In genomic region chr12:93176166-93176565, GRCh38 we compare ENCODE assay signal across 11 cellular contexts.
A peak's percentile ranks its signal among the peaks of the same experiment; 100 is the strongest.
DNase-seq lines count a peak whose midpoint lies in the region; TF ChIP-seq lines count a peak whose summit lies in the region.
"Had no signal": no experiment of that assay in that cellular context is flagged by ENCODE, and none has a peak within 500 bp of the region (broad histone marks: within the 10 kb centered on the region; RNA-seq: fewer than 3 reads in every experiment).

No MANE protein-coding gene starts in this region.

- TF ChIP-seq CTCF in dorsolateral prefrontal cortex (IDR thresholded peaks at IDR 0.05 in 54 of 56, conservative IDR thresholded peaks at IDR 0.05 in 2 of 56; ENCODE audit: low read depth in 1 of 56, partially characterized antibody in 56 of 56) (no peak), tibial artery (IDR thresholded peaks at IDR 0.05) (no peak)

- peak overlapping the region in 50 of 59 donors; percentile 26 to 88 (median 68) for H3K27ac ChIP-seq in dorsolateral prefrontal cortex
- H3K27ac ChIP-seq in mesodermal cell (ENCODE audit: low read depth, low read length, severe bottlenecking), result peak overlapping the region; percentile 18
- peak overlapping the region; percentile 64 to 67 for H3K27ac ChIP-seq in tibial artery

- intact Hi-C loops in dorsolateral prefrontal cortex (cut with DNase I), result loop anchor here in 1 of 2 donors (10.0 kb wide), 1 partner anchor 199 kb away; the partner anchor contains the start of gene NUDT4
- intact Hi-C loops in tibial artery (cut with DNase I; ENCODE audit: low total_unique reads), result no loop called here

- H3K4me3 ChIP-seq in dorsolateral prefrontal cortex, result no peak overlapping the region
- no peak overlapping the region for H3K4me3 ChIP-seq in mesodermal cell (ENCODE audit: extremely low read depth, insufficient read depth, low read length, poor library complexity, severe bottlenecking)
- H3K4me3 ChIP-seq in tibial artery, result no peak overlapping the region

- H3K9me3 ChIP-seq in mesodermal cell (ENCODE audit: control insufficient read depth, low read length), result peaks cover 18% of the 10 kb centered on the region
- H3K9me3 ChIP-seq in tibial artery, result no peaks in the 10 kb centered on the region

- 86% methylated on average over 1 of the region's 1 CpG; no CpG with 5 or more reads in 1 of the 2 experiments for WGBS in mesodermal cell (ENCODE audit: insufficient coverage in 2 of 2), 2 experiments

- H3K4me1 ChIP-seq in mesodermal cell (ENCODE audit: control insufficient read depth, insufficient read depth, low read length, poor library complexity, severe bottlenecking), result peaks cover 9% of the 10 kb centered on the region
- H3K4me1 ChIP-seq in tibial artery, result peaks cover 0 to 38% (median 28%) of the 10 kb centered on the region in 4 donors

- H3K27me3 ChIP-seq in dorsolateral prefrontal cortex, result no peaks in the 10 kb centered on the region
- no peaks in the 10 kb centered on the region for H3K27me3 ChIP-seq in tibial artery

- DNase-seq in RPMI7951 (ENCODE audit: low read depth) (peak; percentile 15), dorsolateral prefrontal cortex (no peak), tibial artery (no peak), NCI-H2081 treated with DMSO at 0.1 percent for 48 hours (lab: John Stamatoyannopoulos, UW) (no peak), NCI-H1048 (lab: John Stamatoyannopoulos, UW) (no peak)
- no peak for DNase-seq in activated CD8-positive, alpha-beta memory T cell treated with anti-CD3 and anti-CD28 coated beads, Interleukin-2, amount 50 U/mL, for 48 hours
- DNase-seq: DMS53; head of caudate nucleus; naive thymus-derived CD8-positive, alpha-beta T cell; NCI-H345 had no signal

- H3K36me3 ChIP-seq in mesodermal cell (ENCODE audit: control insufficient read depth, insufficient read depth, low read length), result no peaks in the 10 kb centered on the region
- H3K36me3 ChIP-seq in tibial artery, result no peaks in the 10 kb centered on the region

Comparison
In these comparisons a context has a peak if more than half of its experiments do, and no peak if none do; other contexts are left out.
1. H3K27ac ChIP-seq: peak in every context shown above with its lines; median percentile 68 in dorsolateral prefrontal cortex; 66 in tibial artery; 18 in mesodermal cell.